Comparison of ENCODE assay signal across 18 cellular contexts in genomic region chr10:15146366-15146765, GRCh38. TPM values are rescaled to one million over a fixed set of nuclear protein-coding genes. Genes with fewer than 3 reads are reported as not detected.
A peak's percentile ranks its signal among the peaks of the same experiment; 100 is the strongest.
DNase-seq lines count a peak whose midpoint lies in the region; ATAC-seq and TF ChIP-seq lines count a peak whose summit lies in the region.
"Had no signal": no experiment of that assay in that cellular context is flagged by ENCODE, and none has a peak within 500 bp of the region (broad histone marks: within the 10 kb centered on the region; RNA-seq: fewer than 3 reads in every experiment).

No MANE protein-coding gene starts in this region.

- H3K36me3 ChIP-seq in HEK293 (ENCODE audit: control insufficient read depth in 2 of 2, insufficient read depth in 1 of 2, low read length in 2 of 2) (no peaks in the 10 kb centered on the region), neural progenitor cell (no peaks in the 10 kb centered on the region)

- peaks cover 44% of the 10 kb centered on the region for H3K4me1 Mint-ChIP-seq in T-helper 2 cell treated with Interferon-gamma antibody and Interleukin-4, amounts not matched to agents 5 μg/mL and 100 μg/mL, for 36 hours (ENCODE audit: low read depth)
- H3K4me1 Mint-ChIP-seq in WTC11 (peaks cover 12% of the 10 kb centered on the region), neural progenitor cell (peaks cover 19% of the 10 kb centered on the region)

- H3K27ac Mint-ChIP-seq in T-helper 2 cell treated with Interferon-gamma antibody and Interleukin-4, amounts not matched to agents 5 μg/mL and 100 μg/mL, for 36 hours, result peak overlapping the region; percentile 41
- H3K27ac Mint-ChIP-seq in WTC11, result no peak overlapping the region
- H3K27ac Mint-ChIP-seq in neural progenitor cell, result no peak overlapping the region

- peaks cover 3% of the 10 kb centered on the region for H3K9me3 Mint-ChIP-seq in T-helper 2 cell treated with Interferon-gamma antibody and Interleukin-4, amounts not matched to agents 5 μg/mL and 100 μg/mL, for 36 hours
- H3K9me3 Mint-ChIP-seq in WTC11 (no peaks in the 10 kb centered on the region), neural progenitor cell (no peaks in the 10 kb centered on the region)
- H3K9me3 Mint-ChIP-seq: CD4-positive, alpha-beta memory T cell had no signal

- POLR2A ChIA-PET in HEK293 (lab: Yijun Ruan, JAX) (interaction anchor here (1.5 kb wide), 1 partner anchor 21 kb away, joined by 3 read pairs; no protein-coding TSS in a partner anchor), WTC11 (lab: Charles Lee) (no interaction called here)

- no peak overlapping the region for H3K27ac ChIP-seq in HEK293 (ENCODE audit: extremely low read depth, low read depth, low read length)
- no peak overlapping the region for H3K27ac ChIP-seq in neural progenitor cell

- H3K4me3 Mint-ChIP-seq in T-helper 2 cell treated with Interferon-gamma antibody and Interleukin-4, amounts not matched to agents 5 μg/mL and 100 μg/mL, for 36 hours, result no peak overlapping the region
- H3K4me3 Mint-ChIP-seq in WTC11, result no peak overlapping the region
- H3K4me3 Mint-ChIP-seq in neural progenitor cell, result no peak overlapping the region
- H3K4me3 Mint-ChIP-seq: activated naive CD8-positive, alpha-beta T cell had no signal

- peaks cover 40% of the 10 kb centered on the region for H3K79me2 ChIP-seq in neural progenitor cell (ENCODE audit: low read depth)

- no peaks in the 10 kb centered on the region for H3K27me3 ChIP-seq in neural progenitor cell

- peaks cover 17% of the 10 kb centered on the region for H3K36me3 Mint-ChIP-seq in T-helper 2 cell treated with Interferon-gamma antibody and Interleukin-4, amounts not matched to agents 5 μg/mL and 100 μg/mL, for 36 hours (ENCODE audit: low read depth)
- no peaks in the 10 kb centered on the region for H3K36me3 Mint-ChIP-seq in WTC11
- H3K36me3 Mint-ChIP-seq in neural progenitor cell, result peaks cover 7% of the 10 kb centered on the region

- no peak overlapping the region for H3K9ac ChIP-seq in neural progenitor cell

- peak; percentile 66 for ATAC-seq in WTC11
- no peak for ATAC-seq in GM21447 (IDR thresholded peaks at IDR 0.05; ENCODE audit: unreplicated experiment)
- no peak for ATAC-seq in SK-N-SH treated with all-trans-retinoic acid at 6 μM for 48 hours
- ATAC-seq: activated CD4-positive, CD25-positive, alpha-beta regulatory T cell treated with anti-CD3 and anti-CD28 coated beads, Interleukin-2, amount 50 U/mL, for 24 hours; right cardiac atrium had no signal

- peaks cover 3% of the 10 kb centered on the region for H3F3A ChIP-seq in neural progenitor cell (ENCODE audit: low read depth)

- H3K4me2 ChIP-seq in neural progenitor cell, result no peak overlapping the region

- no peak overlapping the region for H2AFZ ChIP-seq in neural progenitor cell (replicated peaks)

- H3K9me3 ChIP-seq in HEK293 (ENCODE audit: control insufficient read depth, insufficient read depth, low read depth, low read length) (no peaks in the 10 kb centered on the region), neural progenitor cell (ENCODE audit: low read depth) (no peaks in the 10 kb centered on the region)

- peaks cover 22% of the 10 kb centered on the region for H4K20me1 ChIP-seq in neural progenitor cell (ENCODE audit: low read depth)

- no peak for DNase-seq in T-helper 2 cell treated with Interferon-gamma antibody and Interleukin-4, amounts not matched to agents 5 μg/mL and 100 μg/mL, for 36 hours (ENCODE audit: low spot score)
- DNase-seq in T-helper 2 cell, result no peak
- peak; percentile 24 for DNase-seq in WTC11 (ENCODE audit: low spot score)
- DNase-seq in neural progenitor cell (ENCODE audit: low spot score), result peak; percentile 13
- DNase-seq in NCI-H187 treated with DMSO at 0.1 percent for 48 hours (lab: John Stamatoyannopoulos, UW), result no peak
- DNase-seq: CD4-positive, alpha-beta memory T cell; effector memory CD4-positive, alpha-beta T cell; KG1; kidney glomerular epithelial cell; mammary epithelial cell; NCI-H1930; NCI-H226; right cardiac atrium had no signal

- H3K27me3 Mint-ChIP-seq in T-helper 2 cell treated with Interferon-gamma antibody and Interleukin-4, amounts not matched to agents 5 μg/mL and 100 μg/mL, for 36 hours (ENCODE audit: low read depth), result no peaks in the 10 kb centered on the region
- no peaks in the 10 kb centered on the region for H3K27me3 Mint-ChIP-seq in WTC11 (ENCODE audit: low read depth)
- H3K27me3 Mint-ChIP-seq in neural progenitor cell (ENCODE audit: insufficient read depth, low read depth), result no peaks in the 10 kb centered on the region
- H3K27me3 Mint-ChIP-seq: activated naive CD8-positive, alpha-beta T cell; CD4-positive, alpha-beta memory T cell had no signal

- H3K4me1 ChIP-seq in HEK293 (ENCODE audit: control insufficient read depth, insufficient read depth, low read length), result peaks cover 8% of the 10 kb centered on the region; the same call in 1 of the 2 replicates
- peaks cover 7% of the 10 kb centered on the region for H3K4me1 ChIP-seq in neural progenitor cell

- TF ChIP-seq CTCF in HEK293 (tag by site-specific recombination; IDR thresholded peaks at IDR 0.05) (no peak), WTC11 (IDR thresholded peaks at IDR 0.05) (no peak), neural progenitor cell (IDR thresholded peaks at IDR 0.05) (peak; percentile 12)

- CTCF ChIA-PET in HEK293 (lab: Yijun Ruan, JAX), result interaction anchor here (0.6 kb wide), 1 partner anchor 110 kb away, joined by 3 read pairs; no protein-coding TSS in a partner anchor
- CTCF ChIA-PET in WTC11 (lab: Charles Lee), result interaction anchor here (1.2 kb wide), 1 partner anchor 225 kb away, joined by 3 read pairs; the partner anchor contains the start of gene FAM171A1

- H3K4me3 ChIP-seq in HEK293 (ENCODE audit: low read depth, low read length) (no peak overlapping the region), neural progenitor cell (no peak overlapping the region)

TF ChIP-seq in HEK293, 187 proteins besides CTCF, POLR2A, EP300 and RAD21 (continues in another document):
- TF ChIP-seq PRDM4 (tag by site-specific recombination; IDR thresholded peaks at IDR 0.05), result no peak

TF ChIP-seq in WTC11, 78 proteins besides CTCF, POLR2A, EP300 and RAD21 (continues in another document):
- no peak for TF ChIP-seq ZNF317 (CRISPR knock-in tag; IDR thresholded peaks at IDR 0.05; ENCODE audit: borderline replicate concordance, low read depth)
- TF ChIP-seq E2F4 (CRISPR knock-in tag; IDR thresholded peaks at IDR 0.05; ENCODE audit: borderline replicate concordance, low read depth), result no peak
- no peak for TF ChIP-seq NFATC4 (CRISPR knock-in tag; IDR thresholded peaks at IDR 0.05)
- no peak for TF ChIP-seq NFYB (CRISPR knock-in tag; conservative IDR thresholded peaks at IDR 0.05; ENCODE audit: low read depth)
- no peak for TF ChIP-seq ZNF396 (CRISPR knock-in tag; IDR thresholded peaks at IDR 0.05; ENCODE audit: borderline replicate concordance)
- no peak for TF ChIP-seq KAT7 (CRISPR knock-in tag; IDR thresholded peaks at IDR 0.05; ENCODE audit: borderline replicate concordance)
- TF ChIP-seq OVOL2 (CRISPR knock-in tag; IDR thresholded peaks at IDR 0.05; ENCODE audit: borderline replicate concordance), result no peak

TF ChIP-seq in SK-N-SH treated with all-trans-retinoic acid at 6 μM for 48 hours, 23 proteins besides CTCF, POLR2A, EP300 and RAD21 (continues in another document):
- TF ChIP-seq ZFP3 (CRISPR knock-in tag; IDR thresholded peaks at IDR 0.05), result no peak
- TF ChIP-seq ZNF70 (CRISPR knock-in tag; IDR thresholded peaks at IDR 0.05), result no peak
- TF ChIP-seq PATZ1 (CRISPR knock-in tag; IDR thresholded peaks at IDR 0.05; ENCODE audit: borderline replicate concordance), result no peak
- TF ChIP-seq CREB5 (CRISPR knock-in tag; IDR thresholded peaks at IDR 0.05; ENCODE audit: low read depth), result no peak
- no peak for TF ChIP-seq CSRNP3 (CRISPR knock-in tag; IDR thresholded peaks at IDR 0.05)

RNA-seq across cellular contexts. Expression of gene NMT2, which starts 22.1 kb away (rescaled TPM):
- total RNA-seq in WTC11 (2021) (9.6 to 11.8 TPM (median 11.7 TPM) in 3 replicates), neural progenitor cell (ENCODE audit: low replicate concordance) (25.4 and 26.1 TPM in 2 replicates)

RNA-seq across cellular contexts. Expression of gene RPP38, which starts 49.2 kb away (rescaled TPM):
- total RNA-seq in WTC11 (2021) (18.5 to 20.9 TPM (median 20.1 TPM) in 3 replicates), neural progenitor cell (ENCODE audit: low replicate concordance) (17.0 and 24.1 TPM in 2 replicates)

RNA-seq across cellular contexts. Expression of gene ACBD7, which starts 57.8 kb away (rescaled TPM):
- total RNA-seq in WTC11 (2021), result 10.0 to 13.9 TPM (median 12.5 TPM) in 3 replicates
- total RNA-seq in neural progenitor cell (ENCODE audit: low replicate concordance), result 68.7 and 97.3 TPM in 2 replicates
- total RNA-seq: CD4-positive, alpha-beta memory T cell; right cardiac atrium had no signal

Comparison
In these comparisons a context has a peak if more than half of its experiments do, and no peak if none do; other contexts are left out.
1. DNase-seq: peak in WTC11 (single experiment) and neural progenitor cell (single experiment); none in T-helper 2 cell treated with Interferon-gamma antibody and Interleukin-4, amounts not matched to agents 5 μg/mL and 100 μg/mL, for 36 hours (single experiment), T-helper 2 cell (0 of 5) and NCI-H187 treated with DMSO at 0.1 percent for 48 hours (single experiment).